ENCODE assay signal across 12 cellular contexts in genomic region chr19:18013621-18014111, GRCh38. TPM values are rescaled to one million over a fixed set of nuclear protein-coding genes. Genes with fewer than 3 reads are reported as not detected.
DNase-seq lines count a peak whose midpoint lies in the region; ATAC-seq and TF ChIP-seq lines count a peak whose summit lies in the region.
"Had no signal": no experiment of that assay in that cellular context is flagged by ENCODE, and none has a peak within 500 bp of the region (broad histone marks: within the 10 kb centered on the region; RNA-seq: fewer than 3 reads in every experiment).

No MANE protein-coding gene starts in this region.

- ATAC-seq in CD4-positive, alpha-beta T cell (ENCODE audit: poor library complexity): peak; percentile 22
- ATAC-seq in HG03280 (IDR thresholded peaks at IDR 0.05; ENCODE audit: unreplicated experiment) (no peak), GM21526 (IDR thresholded peaks at IDR 0.05; ENCODE audit: low FRiP score, unreplicated experiment) (no peak)

- H3K4me3 ChIP-seq in esophagus squamous epithelium (peak overlapping the region in 1 of 4 donors; percentile 2), prostate gland (no peak overlapping the region)
- H3K4me3 ChIP-seq: PC-9 had no signal

- 51 to 67% methylated on average over 8 to 9 of the region's 9 CpGs for WGBS in esophagus squamous epithelium, 2 donors
- 34% methylated on average over 9 of the region's 9 CpGs for WGBS in prostate gland

- H3K4me3 Mint-ChIP-seq in CD4-positive, alpha-beta T cell: peak overlapping the region; percentile 81

- no peak for TF ChIP-seq CTCF in CD4-positive, alpha-beta T cell (IDR thresholded peaks at IDR 0.05)
- TF ChIP-seq CTCF in RWPE1 (conservative IDR thresholded peaks at IDR 0.05; ENCODE audit: low read depth): no peak
- no peak for TF ChIP-seq CTCF in esophagus squamous epithelium (IDR thresholded peaks at IDR 0.05)
- no peak for TF ChIP-seq CTCF in prostate gland (IDR thresholded peaks at IDR 0.05)

- CTCF ChIA-PET in CD4-positive, alpha-beta T cell (lab: Charles Lee): interaction anchor here (1.2 to 1.3 kb wide), 2 partner anchors 76 to 238 kb away, joined by 3 read pairs; no protein-coding TSS in a partner anchor
- CTCF ChIA-PET in RWPE1 (lab: Yijun Ruan, JAX): no interaction called here

- intact Hi-C loops in CD4-positive, alpha-beta T cell (cut with DNase I, micrococcal nuclease): loop anchor here in 1 of 2 experiments (1.0 kb wide), 1 partner anchor 11 kb away; no protein-coding TSS in a partner anchor
- intact Hi-C loops in esophagus squamous epithelium (cut with DNase I) (no loop called here), prostate gland (cut with DNase I) (no loop called here)

- no peaks in the 10 kb centered on the region for H3K9me3 ChIP-seq in CD4-positive, alpha-beta T cell (ENCODE audit: control insufficient read depth, low read length)
- no peaks in the 10 kb centered on the region for H3K9me3 ChIP-seq in esophagus squamous epithelium
- no peaks in the 10 kb centered on the region for H3K9me3 ChIP-seq in prostate gland
- H3K9me3 ChIP-seq: neutrophil had no signal

- no peak for DNase-seq in CD4-positive, alpha-beta T cell
- no peak for DNase-seq in RWPE1 (ENCODE audit: low spot score)
- no peak for DNase-seq in esophagus squamous epithelium (lab: John Stamatoyannopoulos, UW)
- peak; percentile 56 for DNase-seq in prostate gland (ENCODE audit: low spot score)
- DNase-seq in NOMO-1 treated with dmso at 0.1 percent for 144 hours (lab: John Stamatoyannopoulos, UW; ENCODE audit: unreplicated experiment): no peak
- no peak for DNase-seq in AG08396 (ENCODE audit: low spot score)
- DNase-seq: glutamatergic neuron, NCI-H146, PC-9 had no signal

- H3K27me3 Mint-ChIP-seq in CD4-positive, alpha-beta T cell: no peaks in the 10 kb centered on the region

- peaks cover 63% of the 10 kb centered on the region for H3K36me3 Mint-ChIP-seq in CD4-positive, alpha-beta T cell (ENCODE audit: low read depth)

- TF ChIP-seq POLR2A in esophagus squamous epithelium (IDR thresholded peaks at IDR 0.05) (no peak), prostate gland (IDR thresholded peaks at IDR 0.05) (no peak)

- H3K27ac ChIP-seq in CD4-positive, alpha-beta T cell (ENCODE audit: low read depth, low read length): peak overlapping the region; percentile 78
- peak overlapping the region; percentile 17 for H3K27ac ChIP-seq in RWPE1
- H3K27ac ChIP-seq in esophagus squamous epithelium: peak overlapping the region; percentile 55 to 92 (median 77)
- peak overlapping the region; percentile 58 to 61 for H3K27ac ChIP-seq in prostate gland
- H3K27ac ChIP-seq: neutrophil, PC-9 had no signal

- H3K27me3 ChIP-seq in CD4-positive, alpha-beta T cell (ENCODE audit: control insufficient read depth, insufficient read depth, low read length): no peaks in the 10 kb centered on the region
- H3K27me3 ChIP-seq in esophagus squamous epithelium (no peaks in the 10 kb centered on the region), prostate gland (replicated peaks; ENCODE audit: insufficient read depth) (no peaks in the 10 kb centered on the region)
- H3K27me3 ChIP-seq: neutrophil had no signal

- POLR2A ChIA-PET in CD4-positive, alpha-beta T cell (lab: Charles Lee): interaction anchor here (0.9 to 2.5 kb wide), 7 partner anchors 10 to 73 kb away, joined by 3 to 31 read pairs (median 6); partner anchors contain the start of gene IL12RB1
- POLR2A ChIA-PET in RWPE1 (lab: Yijun Ruan, JAX; ENCODE audit: low non-redundant PET): no interaction called here

- H3K4me1 Mint-ChIP-seq in CD4-positive, alpha-beta T cell (ENCODE audit: low read depth): peaks cover 65% of the 10 kb centered on the region

- no peaks in the 10 kb centered on the region for H3K9me3 Mint-ChIP-seq in CD4-positive, alpha-beta T cell

- H3K4me1 ChIP-seq in esophagus squamous epithelium: peaks cover 5 to 76% (median 38%) of the 10 kb centered on the region in 3 donors
- no peaks in the 10 kb centered on the region for H3K4me1 ChIP-seq in prostate gland (replicated peaks)

- H3K36me3 ChIP-seq in esophagus squamous epithelium: peaks cover 17 to 71% (median 30%) of the 10 kb centered on the region in 3 donors
- H3K36me3 ChIP-seq in prostate gland: peaks cover 9 to 15% of the 10 kb centered on the region in 2 donors

- peak overlapping the region; percentile 97 for H3K27ac Mint-ChIP-seq in CD4-positive, alpha-beta T cell

RNA-seq across cellular contexts. Expression of gene ARRDC2, which starts 5.7 kb away (rescaled TPM):
- 100 to 1,000 TPM; 325 to 341 TPM for total RNA-seq in CD4-positive, alpha-beta T cell
- total RNA-seq in esophagus squamous epithelium (10 to 100 TPM; 12.4 to 37.2 (median 15.4) TPM), prostate gland (10 to 100 TPM; 57.1 to 75.9 TPM)

RNA-seq across cellular contexts. Expression of gene KCNN1, which starts 46.8 kb away (rescaled TPM):
- not detected for total RNA-seq in CD4-positive, alpha-beta T cell
- total RNA-seq in esophagus squamous epithelium (1 to 10 TPM in 1 of 4 donors, under 1 TPM in 1, not detected in 2; 0.22 to 3.1 TPM), prostate gland (1 to 10 TPM in 1 of 2 donors, under 1 TPM in 1; 0.36 to 5.6 TPM)

Comparison
In these comparisons a context has a peak if more than half of its experiments do, and no peak if none do; other contexts are left out.
1. H3K27ac ChIP-seq: peak in every context shown above with its lines; median percentile 78 in CD4-positive, alpha-beta T cell; 77 in esophagus squamous epithelium; 60 in prostate gland; 17 in RWPE1.
2. RNA of gene ARRDC2, which starts 5.7 kb away (total RNA-seq): 325 to 341 TPM in CD4-positive, alpha-beta T cell; 57.1 to 75.9 TPM in prostate gland and 12.4 to 37.2 TPM in esophagus squamous epithelium; every median in the first group is over 4 times any median in the second.